Comparison of ENCODE assay signal across 29 cellular contexts in genomic region chr12:21675096-21675495, GRCh38.
"Had no signal": no experiment of that assay in that cellular context is flagged by ENCODE, and none has a peak within 500 bp of the region (broad histone marks: within the 10 kb centered on the region; RNA-seq: fewer than 3 reads in every experiment).

No MANE protein-coding gene starts in this region.

- H3K27ac Mint-ChIP-seq: activated CD8-positive, alpha-beta memory T cell treated with anti-CD3 and anti-CD28 coated beads, Interleukin-2, amount 10 ng/mL, durations not matched to agents 7 days and 5 days; activated T-cell treated with anti-CD3 and anti-CD28 coated beads, Interleukin-2, amount 50 U/mL, for 24 hours; activated T-helper 1 cell treated with anti-CD3 and anti-CD28 coated beads, Interleukin-12 subunit alpha, Interleukin-12 subunit beta, Interleukin-2, Interleukin-4 antibody, amounts not matched to agents 30 ng/mL and 10 ng/mL and 1 ng/mL, durations not matched to agents 14 hours and 24 hours and 36 hours; T-helper 1 cell treated with Interleukin-12 subunit alpha and Interleukin-12 subunit beta and Interleukin-4 antibody, amounts not matched to agents 30 μg/mL and 1 μg/mL, for 36 hours; WTC11 had no signal

- H3K4me3 Mint-ChIP-seq: activated CD8-positive, alpha-beta memory T cell treated with anti-CD3 and anti-CD28 coated beads, Interleukin-2, amount 10 ng/mL, durations not matched to agents 7 days and 5 days; activated T-cell treated with anti-CD3 and anti-CD28 coated beads, Interleukin-2, amount 50 U/mL, for 24 hours; activated T-helper 1 cell treated with anti-CD3 and anti-CD28 coated beads, Interleukin-12 subunit alpha, Interleukin-12 subunit beta, Interleukin-2, Interleukin-4 antibody, amounts not matched to agents 30 ng/mL and 10 ng/mL and 1 ng/mL, durations not matched to agents 14 hours and 24 hours and 36 hours; T-helper 1 cell treated with Interleukin-12 subunit alpha and Interleukin-12 subunit beta and Interleukin-4 antibody, amounts not matched to agents 30 μg/mL and 1 μg/mL, for 36 hours; WTC11 had no signal

- H3K4me2 ChIP-seq: SK-N-SH had no signal

- DNase-seq: activated CD4-positive, alpha-beta T cell treated with anti-CD3 and anti-CD28 coated beads for 48 hours; activated CD4-positive, alpha-beta T cell treated with anti-CD3 and anti-CD28 coated beads, Interleukin-2, amount 50 U/mL, for 4 hours; activated CD4-positive, CD25-positive, alpha-beta regulatory T cell treated with anti-CD3 and anti-CD28 coated beads, Interleukin-2, amount 50 U/mL, for 72 hours; activated CD8-positive, alpha-beta memory T cell treated with anti-CD3 and anti-CD28 coated beads, Interleukin-2, amount 10 ng/mL, durations not matched to agents 7 days and 5 days; activated effector memory CD4-positive, alpha-beta T cell treated with anti-CD3 and anti-CD28 coated beads, Interleukin-2, amount 50 U/mL, for 16 hours; activated naive CD4-positive, alpha-beta T cell treated with Interleukin-2 at 50 U/mL for 16 hours; activated T-cell treated with anti-CD3 and anti-CD28 coated beads, Interleukin-2, amount 50 U/mL, for 24 hours; aorta; central memory CD4-positive, alpha-beta T cell; IMR-90; Kasumi-1; KBM-7; MV-4-11; NCI-H1092 treated with DMSO at 0.1 percent for 48 hours; NCI-H1417 treated with DMSO at 0.1 percent for 48 hours; NCI-H1694; NCI-H2029 treated with DMSO at 0.1 percent for 48 hours; NCI-H345; NCI-H510A; Peyer's patch; Right ventricle myocardium superior; SJCRH30; SK-N-SH; SW 1271; T-helper 9 cell had no signal

- H3K4me1 Mint-ChIP-seq: WTC11 had no signal

- H3K27me3 Mint-ChIP-seq: activated T-cell treated with anti-CD3 and anti-CD28 coated beads, Interleukin-2, amount 50 U/mL, for 24 hours had no signal

- H3K36me3 Mint-ChIP-seq: activated CD8-positive, alpha-beta memory T cell treated with anti-CD3 and anti-CD28 coated beads, Interleukin-2, amount 10 ng/mL, durations not matched to agents 7 days and 5 days; WTC11 had no signal

- H3K4me3 ChIP-seq: Peyer's patch, SJCRH30 had no signal

- ATAC-seq: activated CD8-positive, alpha-beta memory T cell treated with anti-CD3 and anti-CD28 coated beads, Interleukin-2, amount 10 ng/mL, durations not matched to agents 7 days and 5 days; WTC11 had no signal

- H3K9me2 ChIP-seq: SK-N-SH had no signal

- H3K9me3 ChIP-seq: Peyer's patch, SJCRH30, SK-N-SH had no signal

- H3K9ac ChIP-seq: SK-N-SH had no signal

- H3K27ac ChIP-seq: Peyer's patch, RWPE1, SJCRH30 had no signal

- H3K27me3 ChIP-seq: Peyer's patch had no signal

- H3K4me1 ChIP-seq: Peyer's patch, SJCRH30 had no signal

- H3K9me3 Mint-ChIP-seq: activated T-cell treated with anti-CD3 and anti-CD28 coated beads, Interleukin-2, amount 50 U/mL, for 24 hours; activated T-helper 1 cell treated with anti-CD3 and anti-CD28 coated beads, Interleukin-12 subunit alpha, Interleukin-12 subunit beta, Interleukin-2, Interleukin-4 antibody, amounts not matched to agents 30 ng/mL and 10 ng/mL and 1 ng/mL, durations not matched to agents 14 hours and 24 hours and 36 hours; T-helper 1 cell treated with Interleukin-12 subunit alpha and Interleukin-12 subunit beta and Interleukin-4 antibody, amounts not matched to agents 30 μg/mL and 1 μg/mL, for 36 hours had no signal

- H3K36me3 ChIP-seq: Peyer's patch, SJCRH30 had no signal
